Comparison of ENCODE assay signal across 7 cellular contexts in the genomic region with DNA sequence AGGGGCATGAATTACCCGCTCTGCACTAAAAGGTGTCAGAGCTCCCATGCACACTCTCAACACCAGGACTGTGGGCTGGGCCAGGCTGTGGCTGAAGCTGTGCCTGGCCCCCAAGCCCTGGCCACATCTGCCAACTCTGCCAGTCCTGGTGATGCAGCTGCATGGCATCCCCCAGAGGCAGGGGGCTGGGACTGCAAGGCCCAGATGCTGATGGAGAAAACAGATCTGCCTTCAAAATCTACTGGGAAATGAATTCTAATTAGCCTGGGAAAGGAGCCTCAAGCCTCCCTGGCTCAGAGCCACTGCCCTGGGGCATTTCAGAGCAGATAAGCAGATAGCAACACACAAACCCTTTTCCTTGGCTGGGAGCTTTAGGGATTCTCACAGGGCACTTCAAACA. TPM values are rescaled to one million over a fixed set of nuclear protein-coding genes. Genes with fewer than 3 reads are reported as not detected.
DNase-seq lines count a peak whose midpoint lies in the region; FAIRE-seq and TF ChIP-seq lines count a peak whose summit lies in the region.
"Had no signal": no experiment of that assay in that cellular context is flagged by ENCODE, and none has a peak within 500 bp of the region (broad histone marks: within the 10 kb centered on the region; RNA-seq: fewer than 3 reads in every experiment).

No MANE protein-coding gene starts in this region.

- no peak overlapping the region for H3K27ac ChIP-seq in H1 (ENCODE audit: low read depth, low read length)

- H2BK20ac ChIP-seq in H1 (ENCODE audit: low read length) = no peak overlapping the region

- H3K23me2 ChIP-seq in H1 (ENCODE audit: low read depth, low read length) = peaks cover 6% of the 10 kb centered on the region; the same call in 1 of the 2 replicates

- no peak overlapping the region for H4K5ac ChIP-seq in H1 (ENCODE audit: insufficient read length, low read depth, low read length)

- in situ Hi-C loops in ACHN (cut with HindIII; ENCODE audit: low pct_ligation_motif_present, low pct_unique_long_range_greater_than_20kb, low sequenced_read_pairs) = no loop called here

- no peaks in the 10 kb centered on the region for H3K9me3 ChIP-seq in H1 (ENCODE audit: insufficient read depth in 2 of 2, low read depth in 1 of 2, low read length in 1 of 2)

- POLR2A ChIA-PET in H1 (lab: Charles Lee; ENCODE audit: partially characterized antibody) = interaction anchor here (1.0 kb wide), 1 partner anchor 34 kb away, joined by 3 read pairs; no protein-coding TSS in a partner anchor

- no peak overlapping the region for H2BK120ac ChIP-seq in H1 (replicated peaks; ENCODE audit: low read depth, low read length)

- 0 out of 8 replicates have a peak, but pooled peaks cover 0 to 2% (median 0%) of the 10 kb centered on the region in 4 experiments for H3K36me3 ChIP-seq in H1 (ENCODE audit: control insufficient read depth in 2 of 4, insufficient read depth in 4 of 4, low read length in 3 of 4)

- FAIRE-seq in H1 (lab: Jason Lieb, UNC) = no peak

- H3K56ac ChIP-seq in H1 (replicated peaks; ENCODE audit: insufficient read length, low read depth, low read length) = no peak overlapping the region

- H3K18ac ChIP-seq in H1 (ENCODE audit: extremely low read depth, low read length) = no peak overlapping the region

- TF ChIP-seq POLR2A in H1 (IDR thresholded peaks at IDR 0.05; ENCODE audit: control extremely low read depth in 1 of 2, low read depth in 2 of 2, low read length in 2 of 2) (no peak), lower leg skin (IDR thresholded peaks at IDR 0.05) (no peak)

- no peak overlapping the region for H2BK5ac ChIP-seq in H1 (ENCODE audit: low read depth, low read length)

- H3K79me2 ChIP-seq in H1 (ENCODE audit: control insufficient read depth in 1 of 2, insufficient read depth in 2 of 2, low read length in 2 of 2) = peaks cover 0 to 3% of the 10 kb centered on the region in 2 experiments; a peak in 1 of 4 replicates

- no peak overlapping the region for H3K9ac ChIP-seq in H1 (replicated peaks in 1 of 4; ENCODE audit: extremely low read depth in 1 of 4, low read depth in 3 of 4, low read length in 3 of 4)

- H3K4me2 ChIP-seq in H1 (ENCODE audit: insufficient read depth in 1 of 2, low read depth in 2 of 2, low read length in 2 of 2) = no peak overlapping the region

- peaks cover 0 to 5% of the 10 kb centered on the region in 2 experiments for H4K20me1 ChIP-seq in H1 (replicated peaks in 1 of 2; ENCODE audit: control insufficient read depth in 1 of 2, insufficient read depth in 2 of 2, low read length in 2 of 2)

- no peak overlapping the region for H4K91ac ChIP-seq in H1 (replicated peaks; ENCODE audit: insufficient read length, low read length)

- peaks cover 0 to 6% (median under 1%) of the 10 kb centered on the region in 4 experiments; a peak in 3 of 7 replicates for H3K4me1 ChIP-seq in H1 (replicated peaks in 1 of 4; ENCODE audit: control insufficient read depth in 3 of 4, insufficient read depth in 4 of 4, low read length in 3 of 4)

- H3K14ac ChIP-seq in H1 (ENCODE audit: insufficient read length) = no peak overlapping the region

- DNase-seq in D341Med (ENCODE audit: low spot score) (peak; percentile 79), NCI-H1436 (lab: John Stamatoyannopoulos, UW) (peak; percentile 77), H1 (ENCODE audit: low read depth in 1 of 2, low spot score in 2 of 2) (no peak), lower leg skin (ENCODE audit: low spot score in 2 of 2) (no peak), ACHN (no peak)
- no peak for DNase-seq in effector CD8-positive, alpha-beta T cell (lab: John Stamatoyannopoulos, UW)

- peak; percentile 51 to 56 (median 54) for TF ChIP-seq CTCF in H1 (IDR thresholded peaks at IDR 0.05; ENCODE audit: control extremely low read depth in 1 of 3, insufficient read depth in 1 of 3, low read depth in 1 of 3, low read length in 3 of 3)
- TF ChIP-seq CTCF in lower leg skin (IDR thresholded peaks at IDR 0.05) = no peak

- no peak overlapping the region for H3K4ac ChIP-seq in H1 (replicated peaks; ENCODE audit: insufficient read length, low read depth, low read length)

- peak; percentile 47 to 63 for TF ChIP-seq RAD21 in H1 (IDR thresholded peaks at IDR 0.05 in 1 of 2, conservative IDR thresholded peaks at IDR 0.05 in 1 of 2; ENCODE audit: low read depth in 2 of 2, low read length in 2 of 2)

- intact Hi-C loops in lower leg skin (cut with DNase I; ENCODE audit: low total_unique reads) = no loop called here

- H3K4me3 ChIP-seq in H1 (ENCODE audit: extremely low read depth in 1 of 4, insufficient read depth in 2 of 4, low read depth in 3 of 4, low read length in 4 of 4) (no peak overlapping the region), lower leg skin (ENCODE audit: low read depth, poor library complexity, severe bottlenecking) (no peak overlapping the region)

- no peak overlapping the region for H4K8ac ChIP-seq in H1 (ENCODE audit: extremely low read depth, insufficient read depth, low read length)

- H3K79me1 ChIP-seq in H1 (ENCODE audit: low read depth, low read length) = peaks cover 3% of the 10 kb centered on the region; the same call in 1 of the 2 replicates

- H3K27me3 ChIP-seq in H1 (replicated peaks in 1 of 4; ENCODE audit: control insufficient read depth in 3 of 4, extremely low read depth in 1 of 4, insufficient read depth in 3 of 4, low read length in 3 of 4) = 0 out of 7 replicates have a peak, but pooled peaks cover 0 to 2% (median 0%) of the 10 kb centered on the region in 4 experiments

- no peak overlapping the region for H2BK12ac ChIP-seq in H1 (ENCODE audit: low read depth, low read length)

- no peak overlapping the region for H3K23ac ChIP-seq in H1 (ENCODE audit: insufficient read length)

- no peak for TF ChIP-seq EP300 in H1 (IDR thresholded peaks at IDR 0.05; ENCODE audit: borderline replicate concordance in 1 of 2, low read depth in 2 of 2, low read length in 2 of 2)

- WGBS in H1 (ENCODE audit: extremely low coverage in 1 of 2, insufficient coverage in 1 of 2, insufficient read length in 1 of 2, insufficient replicate concordance in 2 of 2, low coverage in 1 of 2, low lambda C conversion rate in 2 of 2, missing lambda C conversion rate in 1 of 2), 2 experiments = 100% methylated on average over 1 of the region's 1 CpG; no CpG with 5 or more reads in 1 of the 2 experiments
- WGBS in lower leg skin, 2 donors = 81 to 83% methylated on average over 1 of the region's 1 CpG

- no peak overlapping the region for H2AK5ac ChIP-seq in H1 (ENCODE audit: low read depth, low read length)

- H2AFZ ChIP-seq in H1 (ENCODE audit: low read length) = no peak overlapping the region

- H2BK15ac ChIP-seq in H1 (ENCODE audit: low read length) = no peak overlapping the region

- CTCF ChIA-PET in H1 (lab: Charles Lee; ENCODE audit: partially characterized antibody) = interaction anchor here (0.6 to 12.3 kb wide), 9 partner anchors 9 to 102 kb away, joined by 3 to 127 read pairs (median 4); no protein-coding TSS in a partner anchor

TF ChIP-seq in H1, 55 proteins besides CTCF, POLR2A, EP300 and RAD21:
- TF ChIP-seq CHD1 (IDR thresholded peaks at IDR 0.05; ENCODE audit: low read depth, low read length) (no peak), YY1 (IDR thresholded peaks at IDR 0.05; ENCODE audit: low read depth, low read length) (0 out of 2 replicates have a peak, but pooled peaks have one; percentile 41)
TF ChIP-seq in H1: peak in this region for 1.

RNA-seq across cellular contexts. Expression of a gene that starts 3.4 kb away (rescaled TPM):
- total RNA-seq in H1 (2021; fragmentation: NEBNext Ultra II Directional; extraction: Animal tissue kit (Norgen Biotek cat#: 25700)) = 25.4 and 26.4 TPM in 2 replicates
- 18.2 and 26.5 TPM in 2 replicates for polyA plus RNA-seq in H1 (2011; rRNA removed)
- polyA plus RNA-seq in H1 (2011; cell fraction: cytosol; rRNA removed) = 15.2 TPM
- 27.0 TPM for polyA plus RNA-seq in H1 (2011; cell fraction: nucleus; rRNA removed)
- 11.5 to 16.3 TPM (median 14.7 TPM) in 4 replicates for polyA plus RNA-seq in H1 (2012, experiment 1 of 2)
- 14.3 TPM for polyA plus RNA-seq in H1 (2012, experiment 2 of 2)
- 14.9 TPM for polyA plus RNA-seq in H1 (2013, experiment 1 of 2)
- polyA plus RNA-seq in H1 (2013, experiment 2 of 2) = 15.6 TPM
- polyA minus RNA-seq in H1 (2011; rRNA and poly(A)+ RNA removed) = 20.6 and 25.1 TPM in 2 replicates
- 20.6 TPM for polyA minus RNA-seq in H1 (2011; cell fraction: cytosol; rRNA and poly(A)+ RNA removed)
- polyA minus RNA-seq in H1 (2011; cell fraction: nucleus; rRNA and poly(A)+ RNA removed) = 18.2 TPM
- total RNA-seq in lower leg skin = under 1 TPM in 3 of 4 donors, not detected in 1; 0.11 to 0.56 (median 0.16) TPM

RNA-seq across cellular contexts. Expression of a gene that starts 27.4 kb away (rescaled TPM):
- total RNA-seq in H1 (2021; fragmentation: NEBNext Ultra II Directional; extraction: Animal tissue kit (Norgen Biotek cat#: 25700)) = 52.8 and 56.6 TPM in 2 replicates
- 21.1 and 22.9 TPM in 2 replicates for polyA plus RNA-seq in H1 (2011; rRNA removed)
- 25.1 TPM for polyA plus RNA-seq in H1 (2011; cell fraction: cytosol; rRNA removed)
- polyA plus RNA-seq in H1 (2011; cell fraction: nucleus; rRNA removed) = 12.3 TPM
- 18.4 to 30.7 TPM (median 23.8 TPM) in 4 replicates for polyA plus RNA-seq in H1 (2012, experiment 1 of 2)
- 9.8 TPM for polyA plus RNA-seq in H1 (2012, experiment 2 of 2)
- polyA plus RNA-seq in H1 (2013, experiment 1 of 2) = 31.1 TPM
- 37.3 TPM for polyA plus RNA-seq in H1 (2013, experiment 2 of 2)
- polyA minus RNA-seq in H1 (2011; rRNA and poly(A)+ RNA removed) = 45.5 and 49.2 TPM in 2 replicates
- 22.3 TPM for polyA minus RNA-seq in H1 (2011; cell fraction: cytosol; rRNA and poly(A)+ RNA removed)
- polyA minus RNA-seq in H1 (2011; cell fraction: nucleus; rRNA and poly(A)+ RNA removed) = 27.2 TPM
- total RNA-seq in lower leg skin = 10 to 100 TPM; 13.6 to 15.7 (median 15.0) TPM

RNA-seq across cellular contexts. Expression of a gene that starts 44.0 kb away (rescaled TPM):
- 0.13 and 0.15 TPM in 2 replicates for total RNA-seq in H1 (2021; fragmentation: NEBNext Ultra II Directional; extraction: Animal tissue kit (Norgen Biotek cat#: 25700))
- polyA plus RNA-seq in H1 (2011; rRNA removed) = 0.13 and 0.23 TPM in 2 replicates
- 0.08 TPM for polyA plus RNA-seq in H1 (2011; cell fraction: cytosol; rRNA removed)
- polyA plus RNA-seq in H1 (2011; cell fraction: nucleus; rRNA removed) = 0.66 TPM
- polyA plus RNA-seq in H1 (2012, experiment 1 of 2) = 0.23 to 0.52 TPM (median 0.40 TPM) in 3 of 4 replicates, not detected in the other
- not detected for polyA plus RNA-seq in H1 (2012, experiment 2 of 2)
- 0.06 TPM for polyA plus RNA-seq in H1 (2013, experiment 1 of 2)
- 0.13 TPM for polyA plus RNA-seq in H1 (2013, experiment 2 of 2)
- polyA minus RNA-seq in H1 (2011; rRNA and poly(A)+ RNA removed) = 0.32 and 0.41 TPM in 2 replicates
- not detected for polyA minus RNA-seq in H1 (2011; cell fraction: cytosol; rRNA and poly(A)+ RNA removed)
- 0.40 TPM for polyA minus RNA-seq in H1 (2011; cell fraction: nucleus; rRNA and poly(A)+ RNA removed)
- under 1 TPM in 1 of 4 donors, not detected in 3; 0.83 TPM for total RNA-seq in lower leg skin
- total RNA-seq: lung microvascular endothelial cell had no signal

RNA-seq across cellular contexts. Expression of a gene that starts 58.6 kb away (rescaled TPM):
- total RNA-seq in H1 (2021; fragmentation: NEBNext Ultra II Directional; extraction: Animal tissue kit (Norgen Biotek cat#: 25700)) = 76.9 and 77.3 TPM in 2 replicates
- polyA plus RNA-seq in H1 (2011; rRNA removed) = 22.5 and 25.5 TPM in 2 replicates
- polyA plus RNA-seq in H1 (2011; cell fraction: cytosol; rRNA removed) = 75.0 TPM
- polyA plus RNA-seq in H1 (2011; cell fraction: nucleus; rRNA removed) = 10.9 TPM
- polyA plus RNA-seq in H1 (2012, experiment 1 of 2) = 79.8 to 101 TPM (median 87.5 TPM) in 4 replicates
- 16.6 TPM for polyA plus RNA-seq in H1 (2012, experiment 2 of 2)
- 108 TPM for polyA plus RNA-seq in H1 (2013, experiment 1 of 2)
- polyA plus RNA-seq in H1 (2013, experiment 2 of 2) = 114 TPM
- polyA minus RNA-seq in H1 (2011; rRNA and poly(A)+ RNA removed) = 15.2 and 27.2 TPM in 2 replicates
- 17.5 TPM for polyA minus RNA-seq in H1 (2011; cell fraction: cytosol; rRNA and poly(A)+ RNA removed)
- 39.8 TPM for polyA minus RNA-seq in H1 (2011; cell fraction: nucleus; rRNA and poly(A)+ RNA removed)
- total RNA-seq in lower leg skin = 10 to 100 TPM; 43.1 to 52.3 (median 49.5) TPM

Comparison
In these comparisons a context has a peak if more than half of its experiments do, and no peak if none do; other contexts are left out.
1. DNase-seq: peak in D341Med (single experiment) and NCI-H1436 (single experiment); none in H1 (0 of 2), lower leg skin (0 of 2), ACHN (single experiment) and effector CD8-positive, alpha-beta T cell (single experiment).
2. CTCF ChIP-seq: peak in H1 (3 of 3); none in lower leg skin (0 of 3).
3. RNA of a gene that starts 3.4 kb away (total RNA-seq): 25.4 to 26.4 TPM in H1; 0.11 to 0.56 TPM in lower leg skin; every median in the first group is over 10 times any median in the second.